1 cellular context compared by ENCODE assay signal in genomic region chr12:119681953-119682352, GRCh38.
A peak's percentile ranks its signal among the peaks of the same experiment; 100 is the strongest.
TF ChIP-seq lines count a peak whose summit lies in the region.

No MANE protein-coding gene starts in this region.

TF ChIP-seq in GM12878, 131 proteins besides CTCF, POLR2A, EP300 and RAD21 (continued from another document):
- TF ChIP-seq JUNB (IDR thresholded peaks at IDR 0.05) (peak; percentile 44; the same call in 1 of the 2 replicates), NR2F1 (conservative IDR thresholded peaks at IDR 0.05) (0 out of 2 replicates have a peak, but pooled peaks have one; percentile 29), RUNX3 (IDR thresholded peaks at IDR 0.05; ENCODE audit: low read length) (peak; percentile 42; the same call in 1 of the 2 replicates), PML (IDR thresholded peaks at IDR 0.05; ENCODE audit: low read length) (peak; percentile 19; the same call in 1 of the 2 replicates), MEF2A (IDR thresholded peaks at IDR 0.05; ENCODE audit: insufficient read depth, low read depth, low read length) (peak; percentile 21; the same call in 1 of the 2 replicates), EED (IDR thresholded peaks at IDR 0.05; ENCODE audit: low read depth) (peak; percentile 46), ATF2 (IDR thresholded peaks at IDR 0.05; ENCODE audit: low read length) (peak; percentile 45), NFXL1 (IDR thresholded peaks at IDR 0.05; ENCODE audit: borderline replicate concordance) (no peak), E2F4 (IDR thresholded peaks at IDR 0.05; ENCODE audit: low read depth, low read length) (no peak), ZNF592 (IDR thresholded peaks at IDR 0.05) (no peak), BHLHE40 (IDR thresholded peaks at IDR 0.05; ENCODE audit: borderline replicate concordance in 1 of 2, low read depth in 2 of 2, low read length in 1 of 2) (no peak), SMAD5 (IDR thresholded peaks at IDR 0.05; ENCODE audit: low read depth) (peak; percentile 25; the same call in 1 of the 2 replicates), RELB (IDR thresholded peaks at IDR 0.05; ENCODE audit: low read depth) (0 out of 2 replicates have a peak, but pooled peaks have one; percentile 19), CREM (IDR thresholded peaks at IDR 0.05; ENCODE audit: low read depth) (0 out of 2 replicates have a peak, but pooled peaks have one; percentile 36), STAT3 (IDR thresholded peaks at IDR 0.05; ENCODE audit: low read depth, low read length) (no peak), IKZF1 (conservative IDR thresholded peaks at IDR 0.05) (peak; percentile 12; the same call in 1 of the 2 replicates)
